23 cellular contexts compared by ENCODE assay signal in the genomic region with DNA sequence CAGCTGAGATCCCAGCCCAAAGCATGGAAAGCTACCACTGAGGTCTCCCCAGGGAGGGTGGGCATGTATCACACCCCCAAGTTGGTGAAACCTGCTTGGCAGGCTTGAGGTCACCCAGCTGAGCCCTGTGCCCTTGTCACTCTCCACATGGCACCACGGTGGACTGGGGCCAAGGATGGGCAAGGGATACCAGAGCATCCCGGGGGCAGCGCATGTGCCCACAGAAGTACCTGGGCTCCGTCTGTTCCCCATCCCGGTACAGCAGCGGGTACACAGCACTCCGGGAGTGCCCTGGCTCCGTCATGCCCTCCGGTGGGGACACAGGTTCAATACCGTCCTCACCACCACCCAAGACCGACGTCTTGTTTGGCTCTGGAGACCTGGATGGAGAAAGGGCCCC. TPM values are rescaled to one million over a fixed set of nuclear protein-coding genes. Genes with fewer than 3 reads are reported as not detected.
"Had no signal": no experiment of that assay in that cellular context is flagged by ENCODE, and none has a peak within 500 bp of the region (broad histone marks: within the 10 kb centered on the region; RNA-seq: fewer than 3 reads in every experiment).

No MANE protein-coding gene starts in this region.

- FAIRE-seq: RCC 7860 had no signal

- H3K4me1 ChIP-seq: SJSA1 had no signal

- H3K4me3 ChIP-seq: MG63, SJSA1, SK-N-MC had no signal

- DNase-seq: Karpas-422, KG1, MG63, NCI-H1092, NCI-H1105 treated with DMSO at 0.1 percent for 48 hours, NCI-H1417 treated with DMSO at 0.1 percent for 48 hours, NCI-H146, NCI-H1694 treated with DMSO at 0.1 percent for 48 hours, NCI-H1930, NCI-H2081, NCI-H2107, NCI-H2227 treated with DMSO at 0.1 percent for 48 hours, NCI-H526 treated with DMSO at 0.1 percent for 48 hours, NCI-H748 treated with DMSO at 0.1 percent for 48 hours, Right ventricle myocardium superior, RPMI8226, SIG-M5 had no signal

- H3K9me3 ChIP-seq: MG63, SJSA1 had no signal

- H3K27ac ChIP-seq: SJSA1, SK-N-MC had no signal

- H3K27me3 ChIP-seq: MG63, SJSA1 had no signal

RNA-seq across cellular contexts. Expression of a gene that starts 38.0 kb away (rescaled TPM):
- total RNA-seq: HT1080; NCI-H460; SJSA1; T-helper 1 cell treated with Interleukin-12 subunit alpha and Interleukin-12 subunit beta and Interleukin-4 antibody, amounts not matched to agents 30 ng/mL and 1 ng/mL, for 36 hours had no signal
